In genomic region chr3:172042136-172042535, GRCh38 we compare ENCODE assay signal across 2 cellular contexts.
TF ChIP-seq lines count a peak whose summit lies in the region.

No MANE protein-coding gene starts in this region.

TF ChIP-seq in SK-N-SH, 30 proteins besides CTCF, POLR2A, EP300 and RAD21 (continued from another document):
- no peak for TF ChIP-seq SIN3A (IDR thresholded peaks at IDR 0.05; ENCODE audit: borderline replicate concordance, low read depth, low read length)
- no peak for TF ChIP-seq RFX5 (IDR thresholded peaks at IDR 0.05; ENCODE audit: low read length)
- no peak for TF ChIP-seq GABPA (IDR thresholded peaks at IDR 0.05; ENCODE audit: low read depth)
- no peak for TF ChIP-seq TCF12 (IDR thresholded peaks at IDR 0.05)

TF ChIP-seq in SK-N-SH treated with all-trans-retinoic acid at 6 μM for 48 hours, 23 proteins besides CTCF, POLR2A, EP300 and RAD21 (continued from another document):
- no peak for TF ChIP-seq CSRNP3 (CRISPR knock-in tag; IDR thresholded peaks at IDR 0.05)
